Comparison of ENCODE assay signal across 8 cellular contexts in the genomic region with DNA sequence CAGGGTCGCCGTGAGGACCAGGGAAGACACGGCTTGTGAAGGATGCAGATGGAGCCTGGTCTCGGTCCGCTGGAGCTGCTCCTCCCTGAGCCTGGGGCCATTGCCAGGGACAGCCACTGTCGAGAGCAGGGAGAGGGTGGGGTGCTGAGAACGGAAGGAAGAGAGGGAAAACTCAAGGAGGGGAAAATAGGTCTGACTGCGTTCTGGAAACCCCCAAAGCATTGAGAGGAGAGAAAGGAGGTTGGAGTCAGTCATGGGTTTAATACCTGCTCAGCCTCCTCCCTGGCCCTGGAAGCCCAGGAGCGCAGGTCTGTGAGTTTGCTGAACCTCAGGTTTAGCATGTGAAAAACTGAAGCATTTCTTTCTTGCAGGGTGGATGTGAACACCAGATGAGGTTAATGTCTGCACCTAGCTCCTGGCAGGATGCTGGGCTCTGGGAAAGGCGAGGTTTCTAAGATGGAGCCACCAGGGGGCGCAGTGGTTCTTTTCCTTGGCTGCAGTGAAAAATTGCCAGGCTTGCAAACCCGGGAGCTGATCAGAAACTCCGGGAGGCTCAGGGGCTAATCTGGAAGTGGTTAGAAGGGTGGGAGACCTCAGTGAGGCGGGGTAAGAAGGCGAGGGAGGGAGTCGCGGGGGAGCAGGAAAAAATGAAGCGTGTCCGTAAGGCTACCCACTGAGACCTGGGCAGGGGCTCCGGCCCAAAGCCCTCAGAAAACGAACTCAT. TPM values are rescaled to one million over a fixed set of nuclear protein-coding genes. Genes with fewer than 3 reads are reported as not detected.
DNase-seq lines count a peak whose midpoint lies in the region; ATAC-seq and TF ChIP-seq lines count a peak whose summit lies in the region.

No MANE protein-coding gene starts in this region.

- no peak overlapping the region for H3K4me3 ChIP-seq in astrocyte of the cerebellum (ENCODE audit: low read depth, low read length)
- H3K4me3 ChIP-seq in skeletal muscle satellite cell (ENCODE audit: low read length), result no peak overlapping the region

- peak overlapping the region; percentile 32 for H3K4me2 ChIP-seq in skeletal muscle satellite cell (ENCODE audit: low read length)

- no peaks in the 10 kb centered on the region for H3K27me3 ChIP-seq in skeletal muscle satellite cell (ENCODE audit: control insufficient read depth, insufficient read depth, low read length)

- DNase-seq in NCI-H1694 treated with DMSO at 0.1 percent for 48 hours (lab: John Stamatoyannopoulos, UW) (peak; percentile 72), T-helper 9 cell (peak; percentile 76), astrocyte of the cerebellum (ENCODE audit: low read depth) (peak; percentile 60), hippocampal formation (lab: John Stamatoyannopoulos, UW) (peak; percentile 55 to 76)

- no peaks in the 10 kb centered on the region for H3K36me3 ChIP-seq in skeletal muscle satellite cell (ENCODE audit: insufficient read depth, low read length)

- peaks cover 4% of the 10 kb centered on the region for H3K4me1 ChIP-seq in skeletal muscle satellite cell (ENCODE audit: control insufficient read depth, insufficient read depth, low read length)

- TF ChIP-seq CTCF in GM12872 (IDR thresholded peaks at IDR 0.05; ENCODE audit: insufficient read depth, low read depth, low read length) (peak; percentile 86), astrocyte of the cerebellum (IDR thresholded peaks at IDR 0.05; ENCODE audit: low read depth, low read length, missing control alignments) (peak; percentile 83)

- in situ Hi-C loops in astrocyte of the cerebellum (cut with HindIII; ENCODE audit: low sequenced_read_pairs), result no loop called here

- H3K9me3 ChIP-seq in skeletal muscle satellite cell (replicated peaks; ENCODE audit: low read length), result no peaks in the 10 kb centered on the region

- no peak overlapping the region for H3K9ac ChIP-seq in skeletal muscle satellite cell (ENCODE audit: low read depth, low read length)

- ATAC-seq in GM21447 (IDR thresholded peaks at IDR 0.05; ENCODE audit: unreplicated experiment) (no peak), HG03025 (IDR thresholded peaks at IDR 0.05; ENCODE audit: low FRiP score, unreplicated experiment) (no peak)

RNA-seq across cellular contexts. Expression of a gene that starts 33.6 kb away (rescaled TPM):
- total RNA-seq in skeletal muscle satellite cell (2012; rRNA removed), result 60.7 and 69.5 TPM in 2 replicates

RNA-seq across cellular contexts. Expression of a gene that starts 45.2 kb away (rescaled TPM):
- 0.44 and 1.3 TPM in 2 replicates for total RNA-seq in skeletal muscle satellite cell (2012; rRNA removed)
